Comparison of ENCODE assay signal across 26 cellular contexts in the genomic region with DNA sequence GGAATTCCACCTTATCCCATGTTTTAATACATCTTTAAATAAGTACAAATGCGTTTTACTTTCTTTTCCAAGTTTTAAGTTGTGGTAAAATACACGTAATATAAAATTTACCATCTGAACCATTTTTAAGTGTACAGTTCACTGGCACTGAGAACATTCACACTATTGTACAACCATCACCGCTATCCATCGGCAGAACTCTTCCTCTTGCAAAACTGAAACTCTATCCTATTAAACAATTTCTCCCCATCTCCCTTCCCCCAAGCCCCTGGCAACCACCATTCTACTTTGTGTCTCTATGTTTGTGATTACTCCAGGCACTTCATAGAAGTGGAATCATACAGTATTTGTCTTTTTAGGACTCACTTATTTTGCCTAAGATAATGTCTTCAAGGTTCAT. TPM values are rescaled to one million over a fixed set of nuclear protein-coding genes. Genes with fewer than 3 reads are reported as not detected.
DNase-seq lines count a peak whose midpoint lies in the region; ATAC-seq and TF ChIP-seq lines count a peak whose summit lies in the region.
"Had no signal": no experiment of that assay in that cellular context is flagged by ENCODE, and none has a peak within 500 bp of the region (broad histone marks: within the 10 kb centered on the region; RNA-seq: fewer than 3 reads in every experiment).

No MANE protein-coding gene starts in this region.

- POLR2A ChIA-PET in WTC11 (lab: Charles Lee) = no interaction called here

- H3K4me3 Mint-ChIP-seq in WTC11 = no peak overlapping the region
- H3K4me3 Mint-ChIP-seq in stimulated activated effector memory CD8-positive, alpha-beta T cell treated with anti-CD3 and anti-CD28 coated beads, Interleukin-12 subunit alpha, Interleukin-12 subunit beta, amount 100 ng/mL, for 72 hours = no peak overlapping the region
- H3K4me3 Mint-ChIP-seq: IgD-negative memory B cell, T-helper 17 cell had no signal

- peaks cover 11% of the 10 kb centered on the region for H3K4me1 Mint-ChIP-seq in WTC11
- no peaks in the 10 kb centered on the region for H3K4me1 Mint-ChIP-seq in stimulated activated effector memory CD8-positive, alpha-beta T cell treated with anti-CD3 and anti-CD28 coated beads, Interleukin-12 subunit alpha, Interleukin-12 subunit beta, amount 100 ng/mL, for 72 hours
- H3K4me1 Mint-ChIP-seq: IgD-negative memory B cell had no signal

- peak; percentile 17 for DNase-seq in NCI-H2107 treated with DMSO at 0.1 percent for 48 hours (lab: John Stamatoyannopoulos, UW; ENCODE audit: unreplicated experiment)
- DNase-seq in NCI-H2107 (lab: John Stamatoyannopoulos, UW) = no peak
- DNase-seq in NOMO-1 treated with DMSO at 0.1 percent for 48 hours (lab: John Stamatoyannopoulos, UW; ENCODE audit: unreplicated experiment) = peak; percentile 73
- DNase-seq in WTC11 (ENCODE audit: low spot score) = no peak
- DNase-seq in stimulated activated effector memory CD8-positive, alpha-beta T cell treated with anti-CD3 and anti-CD28 coated beads, Interleukin-12 subunit alpha, Interleukin-12 subunit beta, amount 100 ng/mL, for 72 hours (ENCODE audit: low spot score in 2 of 2) = no peak
- no peak for DNase-seq in NCI-H446 (lab: John Stamatoyannopoulos, UW)
- DNase-seq: 8988T, ACHN, BE2C, DMS153, DND-41, GM23248, H7, MM.1S, NCI-H1105 treated with DMSO at 0.1 percent for 48 hours, NCI-H2029, NCI-H2227 treated with DMSO at 0.1 percent for 48 hours, NCI-H524, NCI-H748 treated with DMSO at 0.1 percent for 48 hours, OCI-M1, SJCRH30, T-helper 17 cell had no signal

- peaks cover 14% of the 10 kb centered on the region for H3K9me3 Mint-ChIP-seq in WTC11
- peaks cover 7% of the 10 kb centered on the region for H3K9me3 Mint-ChIP-seq in stimulated activated effector memory CD8-positive, alpha-beta T cell treated with anti-CD3 and anti-CD28 coated beads, Interleukin-12 subunit alpha, Interleukin-12 subunit beta, amount 100 ng/mL, for 72 hours

- H3K27me3 Mint-ChIP-seq in WTC11 (ENCODE audit: low read depth) = no peaks in the 10 kb centered on the region; the same call in 1 of the 2 replicates
- H3K27me3 Mint-ChIP-seq: IgD-negative memory B cell, T-helper 17 cell had no signal

- CTCF ChIA-PET in WTC11 (lab: Charles Lee) = no interaction called here

- peak overlapping the region; percentile 0; the same call in 1 of the 2 replicates for H3K27ac Mint-ChIP-seq in WTC11
- H3K27ac Mint-ChIP-seq in stimulated activated effector memory CD8-positive, alpha-beta T cell treated with anti-CD3 and anti-CD28 coated beads, Interleukin-12 subunit alpha, Interleukin-12 subunit beta, amount 100 ng/mL, for 72 hours = peak overlapping the region; percentile 14
- H3K27ac Mint-ChIP-seq: IgD-negative memory B cell, T-helper 17 cell had no signal

- TF ChIP-seq CTCF in WTC11 (IDR thresholded peaks at IDR 0.05) = no peak

- ATAC-seq in WTC11 = no peak
- no peak for ATAC-seq in stimulated activated effector memory CD8-positive, alpha-beta T cell treated with anti-CD3 and anti-CD28 coated beads, Interleukin-12 subunit alpha, Interleukin-12 subunit beta, amount 100 ng/mL, for 72 hours
- no peak for ATAC-seq in GM18909 (IDR thresholded peaks at IDR 0.05; ENCODE audit: poor library complexity, unreplicated experiment)
- ATAC-seq in HG03135 (IDR thresholded peaks at IDR 0.05; ENCODE audit: unreplicated experiment) = no peak
- ATAC-seq: SK-N-SH treated with all-trans-retinoic acid at 6 μM for 48 hours, T-helper 17 cell had no signal

- peaks cover 7% of the 10 kb centered on the region; the same call in 1 of the 2 replicates for H3K36me3 Mint-ChIP-seq in WTC11
- H3K36me3 Mint-ChIP-seq in stimulated activated effector memory CD8-positive, alpha-beta T cell treated with anti-CD3 and anti-CD28 coated beads, Interleukin-12 subunit alpha, Interleukin-12 subunit beta, amount 100 ng/mL, for 72 hours = no peaks in the 10 kb centered on the region

TF ChIP-seq in WTC11, 78 proteins besides CTCF, POLR2A, EP300 and RAD21:
- TF ChIP-seq RELA (CRISPR knock-in tag; IDR thresholded peaks at IDR 0.05; ENCODE audit: borderline replicate concordance) (no peak), MXD4 (CRISPR knock-in tag; IDR thresholded peaks at IDR 0.05; ENCODE audit: borderline replicate concordance) (no peak), FOXK1 (CRISPR knock-in tag; IDR thresholded peaks at IDR 0.05) (no peak)

RNA-seq across cellular contexts. Expression of a gene that starts 33.8 kb away (rescaled TPM):
- total RNA-seq in WTC11 (2021) = 75.8 to 86.3 TPM (median 85.0 TPM) in 3 replicates

Comparison
In these comparisons a context has a peak if more than half of its experiments do, and no peak if none do; other contexts are left out.
1. DNase-seq: peak in NCI-H2107 treated with DMSO at 0.1 percent for 48 hours (single experiment) and NOMO-1 treated with DMSO at 0.1 percent for 48 hours (single experiment); none in NCI-H2107 (single experiment), WTC11 (single experiment), stimulated activated effector memory CD8-positive, alpha-beta T cell treated with anti-CD3 and anti-CD28 coated beads, Interleukin-12 subunit alpha, Interleukin-12 subunit beta, amount 100 ng/mL, for 72 hours (0 of 2) and NCI-H446 (0 of 2).